Comparison of ENCODE assay signal across 8 cellular contexts in genomic region chr1:80217377-80217986, GRCh38.
DNase-seq lines count a peak whose midpoint lies in the region; ATAC-seq and TF ChIP-seq lines count a peak whose summit lies in the region.

No MANE protein-coding gene starts in this region.

- no peaks in the 10 kb centered on the region for H3K36me3 Mint-ChIP-seq in osteocyte (ENCODE audit: unreplicated experiment)
- H3K36me3 Mint-ChIP-seq in activated T-cell treated with anti-CD3 and anti-CD28 coated beads, Interleukin-2, amount 50 U/mL, for 72 hours (ENCODE audit: insufficient read depth in 2 of 2), result no peaks in the 10 kb centered on the region
- no peaks in the 10 kb centered on the region for H3K36me3 Mint-ChIP-seq in activated CD4-positive, alpha-beta T cell treated with anti-CD3 and anti-CD28 coated beads for 36 hours (ENCODE audit: low read depth)

- H3K4me1 Mint-ChIP-seq in osteocyte (ENCODE audit: unreplicated experiment), result peaks cover 11% of the 10 kb centered on the region
- H3K4me1 Mint-ChIP-seq in activated T-cell treated with anti-CD3 and anti-CD28 coated beads, Interleukin-2, amount 50 U/mL, for 72 hours (ENCODE audit: low read depth), result no peaks in the 10 kb centered on the region
- H3K4me1 Mint-ChIP-seq in activated CD4-positive, alpha-beta T cell treated with anti-CD3 and anti-CD28 coated beads for 36 hours, result no peaks in the 10 kb centered on the region

- CTCF ChIA-PET in activated CD4-positive, alpha-beta T cell treated with anti-CD3 and anti-CD28 coated beads for 36 hours (lab: Charles Lee), result no interaction called here

- ATAC-seq in activated T-cell treated with anti-CD3 and anti-CD28 coated beads, Interleukin-2, amount 50 U/mL, for 72 hours (replicated peaks in 1 of 2), result no peak
- ATAC-seq in activated CD4-positive, alpha-beta T cell treated with anti-CD3 and anti-CD28 coated beads for 36 hours, result no peak

- no peaks in the 10 kb centered on the region for H3K27me3 Mint-ChIP-seq in osteocyte (ENCODE audit: unreplicated experiment)
- no peaks in the 10 kb centered on the region for H3K27me3 Mint-ChIP-seq in activated T-cell treated with anti-CD3 and anti-CD28 coated beads, Interleukin-2, amount 50 U/mL, for 72 hours (ENCODE audit: low read depth)
- no peaks in the 10 kb centered on the region for H3K27me3 Mint-ChIP-seq in activated CD4-positive, alpha-beta T cell treated with anti-CD3 and anti-CD28 coated beads for 36 hours

- H3K9me3 Mint-ChIP-seq in osteocyte (ENCODE audit: unreplicated experiment), result no peaks in the 10 kb centered on the region
- peaks cover 4% of the 10 kb centered on the region in 2 donors for H3K9me3 Mint-ChIP-seq in activated T-cell treated with anti-CD3 and anti-CD28 coated beads, Interleukin-2, amount 50 U/mL, for 72 hours
- H3K9me3 Mint-ChIP-seq in activated CD4-positive, alpha-beta T cell treated with anti-CD3 and anti-CD28 coated beads for 36 hours (ENCODE audit: low read depth), result peaks cover 5% of the 10 kb centered on the region

- POLR2A ChIA-PET in activated CD4-positive, alpha-beta T cell treated with anti-CD3 and anti-CD28 coated beads for 36 hours (lab: Charles Lee), result no interaction called here

- intact Hi-C loops in activated CD4-positive, alpha-beta T cell treated with anti-CD3 and anti-CD28 coated beads for 36 hours (cut with DNase I, micrococcal nuclease), result no loop called here

- peak; percentile 85 for TF ChIP-seq CTCF in osteocyte (IDR thresholded peaks at IDR 0.05)

- H3K27ac Mint-ChIP-seq in osteocyte (ENCODE audit: unreplicated experiment), result no peak overlapping the region
- no peak overlapping the region for H3K27ac Mint-ChIP-seq in activated T-cell treated with anti-CD3 and anti-CD28 coated beads, Interleukin-2, amount 50 U/mL, for 72 hours
- H3K27ac Mint-ChIP-seq in activated CD4-positive, alpha-beta T cell treated with anti-CD3 and anti-CD28 coated beads for 36 hours, result no peak overlapping the region

- no peak overlapping the region for H3K4me3 Mint-ChIP-seq in osteocyte (ENCODE audit: unreplicated experiment)
- no peak overlapping the region for H3K4me3 Mint-ChIP-seq in activated T-cell treated with anti-CD3 and anti-CD28 coated beads, Interleukin-2, amount 50 U/mL, for 72 hours
- H3K4me3 Mint-ChIP-seq in activated CD4-positive, alpha-beta T cell treated with anti-CD3 and anti-CD28 coated beads for 36 hours, result no peak overlapping the region

- DNase-seq in NCI-H2171 treated with DMSO at 0.1 percent for 48 hours (lab: John Stamatoyannopoulos, UW) (peak; percentile 33), NCI-H2171 (lab: John Stamatoyannopoulos, UW) (no peak), NCI-H69 (lab: John Stamatoyannopoulos, UW) (peak; percentile 2), epidermal melanocyte (ENCODE audit: insufficient read length, low spot score) (peak; percentile 22), osteocyte (ENCODE audit: extremely low spot score, unreplicated experiment) (no peak), cerebellar nuclear complex (lab: John Stamatoyannopoulos, UW) (no peak)
- DNase-seq in activated T-cell treated with anti-CD3 and anti-CD28 coated beads, Interleukin-2, amount 50 U/mL, for 72 hours, result no peak
- DNase-seq in activated CD4-positive, alpha-beta T cell treated with anti-CD3 and anti-CD28 coated beads for 36 hours, result no peak

Comparison
In these comparisons a context has a peak if more than half of its experiments do, and no peak if none do; other contexts are left out.
1. DNase-seq: peak in NCI-H2171 treated with DMSO at 0.1 percent for 48 hours (single experiment), NCI-H69 (single experiment) and epidermal melanocyte (single experiment); none in NCI-H2171 (single experiment), osteocyte (single experiment), cerebellar nuclear complex (0 of 2), activated T-cell treated with anti-CD3 and anti-CD28 coated beads, Interleukin-2, amount 50 U/mL, for 72 hours (0 of 2) and activated CD4-positive, alpha-beta T cell treated with anti-CD3 and anti-CD28 coated beads for 36 hours (single experiment).